Comparison of ENCODE assay signal across 8 cellular contexts in the genomic region with DNA sequence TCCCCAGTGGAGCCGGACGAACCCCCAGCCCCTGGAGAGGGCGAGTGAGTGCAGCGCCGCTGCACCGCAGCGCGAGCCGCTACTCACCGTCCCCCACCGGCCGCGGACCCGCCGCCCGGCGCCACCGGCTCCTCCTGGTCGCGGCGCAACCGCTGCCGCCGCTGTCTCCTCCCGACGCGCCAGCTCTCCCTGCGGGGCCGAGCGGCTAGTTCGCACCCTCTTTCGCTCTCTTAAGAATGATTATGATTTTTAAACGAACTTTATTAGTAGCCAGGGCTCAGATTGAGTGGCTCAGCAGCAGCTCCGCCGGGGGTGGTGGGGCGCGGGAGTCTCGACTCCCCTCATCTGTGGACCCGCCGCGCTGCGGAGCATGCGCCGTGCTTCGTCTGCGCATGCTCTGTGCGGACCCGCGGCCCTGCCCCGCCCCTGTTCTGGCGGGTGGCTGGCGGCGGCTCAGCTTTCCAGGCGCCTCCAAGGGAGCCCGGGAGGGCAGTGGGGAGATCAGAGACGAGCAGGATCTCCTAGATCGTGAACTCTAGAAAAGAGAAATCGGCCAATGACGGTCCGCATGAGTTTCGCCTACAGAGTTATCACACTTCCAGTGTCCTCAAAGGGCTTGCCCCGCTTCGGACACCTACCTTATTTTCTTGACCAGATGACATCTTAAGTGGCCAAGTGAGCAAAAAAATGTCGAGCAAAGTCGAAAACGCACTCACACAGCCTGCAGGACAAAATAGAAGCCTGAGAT. TPM values are rescaled to one million over a fixed set of nuclear protein-coding genes. Genes with fewer than 3 reads are reported as not detected.
DNase-seq lines count a peak whose midpoint lies in the region.

A gene (minus strand): TSS at position 372 of the 748 bp plus-strand sequence. CDS start 11,927 bp downstream, outside the sequence.

- H3K4me1 ChIP-seq in neuron (ENCODE audit: insufficient read depth, low read length): peaks cover 3% of the 10 kb centered on the region

- no peaks in the 10 kb centered on the region for H3K36me3 ChIP-seq in H7 (replicated peaks; ENCODE audit: control insufficient read depth, insufficient read depth, low read length)
- H3K36me3 ChIP-seq in neuron (ENCODE audit: insufficient read depth, low read length): no peaks in the 10 kb centered on the region

- DNase-seq in GDM1 (lab: John Stamatoyannopoulos, UW): peak; percentile 86
- DNase-seq in H7: peak; percentile 94
- DNase-seq in LoVo (ENCODE audit: low spot score): peak; percentile 86
- peak; percentile 39 to 78 for DNase-seq in SHP77 (lab: John Stamatoyannopoulos, UW)
- peak; percentile 62 to 79 (median 68) for DNase-seq in activated naive CD4-positive, alpha-beta T cell (lab: John Stamatoyannopoulos, UW)
- DNase-seq in foreskin melanocyte: peak; percentile 76
- DNase-seq in stromal cell of bone marrow (ENCODE audit: low read depth): peak; percentile 70

- H3K4me3 ChIP-seq in H7 (ENCODE audit: insufficient read depth, low read depth, low read length) (peak within 1 kb of the TSS; percentile 96), neuron (ENCODE audit: low read length) (peak within 1 kb of the TSS; percentile 72)

- peak within 1 kb of the TSS; percentile 86 for H2AFZ ChIP-seq in neuron (ENCODE audit: low read depth, low read length)

- no peaks in the 10 kb centered on the region for H3K27me3 ChIP-seq in H7 (ENCODE audit: control insufficient read depth, insufficient read depth, low read length)
- no peaks in the 10 kb centered on the region for H3K27me3 ChIP-seq in neuron (ENCODE audit: insufficient read depth, low read length)

- H3K9me3 ChIP-seq in neuron (ENCODE audit: low read length): no peaks in the 10 kb centered on the region

RNA-seq across cellular contexts. Expression of the gene that starts here (rescaled TPM):
- total RNA-seq in H7 (2014; rRNA removed; shearing (Covaris generic)): 16.1 and 20.7 TPM in 2 replicates

Comparison
In these comparisons a context has a peak if more than half of its experiments do, and no peak if none do; other contexts are left out.
1. Peak in every context shown above with its lines: DNase-seq and H3K4me3 ChIP-seq.